In genomic region chr9:23342296-23342695, GRCh38 we compare ENCODE assay signal across 17 cellular contexts.
DNase-seq lines count a peak whose midpoint lies in the region; ATAC-seq and TF ChIP-seq lines count a peak whose summit lies in the region.
"Had no signal": no experiment of that assay in that cellular context is flagged by ENCODE, and none has a peak within 500 bp of the region (broad histone marks: within the 10 kb centered on the region; RNA-seq: fewer than 3 reads in every experiment).

No MANE protein-coding gene starts in this region.

- H3K4me3 ChIP-seq in hepatocyte (no peak overlapping the region), tibial nerve (no peak overlapping the region)
- H3K4me3 ChIP-seq: vagina had no signal

- H3K4me2 ChIP-seq in hepatocyte: peak overlapping the region; percentile 24

- no peaks in the 10 kb centered on the region for H3K9me3 ChIP-seq in hepatocyte (ENCODE audit: low read depth)
- H3K9me3 ChIP-seq in tibial nerve: peaks cover 0 to 9% (median 0%) of the 10 kb centered on the region in 4 donors
- H3K9me3 ChIP-seq: vagina had no signal

- WGBS in hepatocyte (ENCODE audit: low lambda C conversion rate, missing lambda C conversion rate): 21% methylated on average over 1 of the region's 1 CpG
- 4 to 26% methylated on average over 1 of the region's 1 CpG for WGBS in tibial nerve, 2 donors

- TF ChIP-seq CTCF in hepatocyte (IDR thresholded peaks at IDR 0.05; ENCODE audit: poor library complexity): no peak
- no peak for TF ChIP-seq CTCF in tibial nerve (IDR thresholded peaks at IDR 0.05)

- no peaks in the 10 kb centered on the region for H3K9me2 ChIP-seq in hepatocyte (replicated peaks; ENCODE audit: insufficient read depth)

- TF ChIP-seq POLR2A in tibial nerve (IDR thresholded peaks at IDR 0.05): no peak

- H3K79me2 ChIP-seq in hepatocyte: no peaks in the 10 kb centered on the region

- H3K27ac ChIP-seq in hepatocyte (peak overlapping the region; percentile 51), tibial nerve (no peak overlapping the region)
- H3K27ac ChIP-seq: vagina had no signal

- DNase-seq in HS-5 (ENCODE audit: low read depth) (peak; percentile 9), amniotic epithelial cell (ENCODE audit: low read depth) (peak; percentile 94), hepatocyte (ENCODE audit: low spot score) (peak; percentile 43), sciatic nerve (ENCODE audit: low spot score) (no peak), DMS 273 treated with DMSO at 0.1 percent for 48 hours (lab: John Stamatoyannopoulos, UW) (no peak), NCI-H1417 (lab: John Stamatoyannopoulos, UW) (no peak), tibial nerve (ENCODE audit: low spot score in 2 of 2) (no peak)
- DNase-seq: activated CD4-positive, alpha-beta T cell treated with anti-CD3 and anti-CD28 coated beads for 1 hour; cortex of kidney; DMS153; left ventricle myocardium superior; MM.1S; NCI-H2029; NCI-H774; stimulated activated naive CD4-positive, alpha-beta T cell had no signal

- H3K27me3 ChIP-seq in hepatocyte: no peaks in the 10 kb centered on the region
- H3K27me3 ChIP-seq in tibial nerve: no peaks in the 10 kb centered on the region
- H3K27me3 ChIP-seq: vagina had no signal

- H3K4me1 ChIP-seq in hepatocyte (ENCODE audit: insufficient read depth) (no peaks in the 10 kb centered on the region), tibial nerve (peaks cover 0 to 13% (median 0%) of the 10 kb centered on the region in 4 donors)
- H3K4me1 ChIP-seq: vagina had no signal

- intact Hi-C loops in sciatic nerve (cut with DNase I): no loop called here

- no peaks in the 10 kb centered on the region for H3K36me3 ChIP-seq in hepatocyte (replicated peaks; ENCODE audit: insufficient read depth, low read depth)
- H3K36me3 ChIP-seq in tibial nerve: no peaks in the 10 kb centered on the region
- H3K36me3 ChIP-seq: vagina had no signal

- H2AFZ ChIP-seq in hepatocyte: no peak overlapping the region

- TF ChIP-seq EP300 in tibial nerve (IDR thresholded peaks at IDR 0.05): peak in 1 of 2 donors; percentile 9

- H4K20me1 ChIP-seq in hepatocyte (ENCODE audit: insufficient read depth, poor library complexity, severe bottlenecking): no peaks in the 10 kb centered on the region

- peak; percentile 44 for ATAC-seq in sciatic nerve
- no peak for ATAC-seq in GM18873 (IDR thresholded peaks at IDR 0.05; ENCODE audit: low FRiP score, unreplicated experiment)
- ATAC-seq: left ventricle myocardium superior had no signal

Comparison
In these comparisons a context has a peak if more than half of its experiments do, and no peak if none do; other contexts are left out.
1. DNase-seq: peak in HS-5 (single experiment), amniotic epithelial cell (single experiment) and hepatocyte (single experiment); none in sciatic nerve (single experiment), DMS 273 treated with DMSO at 0.1 percent for 48 hours (single experiment), NCI-H1417 (0 of 3) and tibial nerve (0 of 2).